In genomic region chr13:32037471-32037870, GRCh38 we compare ENCODE assay signal across 1 cellular context.
TF ChIP-seq lines count a peak whose summit lies in the region.

No MANE protein-coding gene starts in this region.

TF ChIP-seq in SK-N-SH treated with all-trans-retinoic acid at 6 μM for 48 hours, 23 proteins besides CTCF, POLR2A, EP300 and RAD21 (continued from another document):
- TF ChIP-seq CREB5 (CRISPR knock-in tag; IDR thresholded peaks at IDR 0.05; ENCODE audit: low read depth) = no peak
- TF ChIP-seq ZC3H10 (CRISPR knock-in tag; IDR thresholded peaks at IDR 0.05) = no peak
- TF ChIP-seq CSDC2 (CRISPR knock-in tag; IDR thresholded peaks at IDR 0.05) = no peak
- TF ChIP-seq OSR1 (CRISPR knock-in tag; IDR thresholded peaks at IDR 0.05) = no peak
